ENCODE assay signal across 8 cellular contexts in genomic region chr20:38260378-38261053, GRCh38. TPM values are rescaled to one million over a fixed set of nuclear protein-coding genes. Genes with fewer than 3 reads are reported as not detected.
DNase-seq lines count a peak whose midpoint lies in the region; FAIRE-seq and TF ChIP-seq lines count a peak whose summit lies in the region.
"Had no signal": no experiment of that assay in that cellular context is flagged by ENCODE, and none has a peak within 500 bp of the region (broad histone marks: within the 10 kb centered on the region; RNA-seq: fewer than 3 reads in every experiment).

KIAA1755 (minus strand) TSS chr20:38260735; CDS start chr20:38260500, 235 bp downstream.

- TF ChIP-seq RAD21 in SK-N-SH (IDR thresholded peaks at IDR 0.05; ENCODE audit: low read length), result no peak

- H3K9me2 ChIP-seq in SK-N-SH, result no peaks in the 10 kb centered on the region

- H3K27me3 ChIP-seq in SK-N-SH (ENCODE audit: insufficient read depth) (no peaks in the 10 kb centered on the region), muscle layer of duodenum (ENCODE audit: low read depth, low read length) (peaks cover 5% of the 10 kb centered on the region), transverse colon (peaks cover 36% of the 10 kb centered on the region), small intestine (ENCODE audit: control insufficient read depth in 2 of 2, insufficient read depth in 2 of 2, low read length in 2 of 2) (peaks cover 4 to 5% of the 10 kb centered on the region in 2 donors)

- in situ Hi-C loops in transverse colon (cut with MboI; ENCODE audit: low pct_ligation_motif_present in 1 of 4, low pct_unique_long_range_greater_than_20kb in 1 of 4, low sequenced_read_pairs in 3 of 4), result no loop called here

- peak within 1 kb of the TSS; percentile 37 to 57 for H3K4me3 ChIP-seq in SK-N-SH (ENCODE audit: low read depth in 2 of 2, low read length in 1 of 2)
- peak within 1 kb of the TSS; percentile 32 for H3K4me3 ChIP-seq in fibroblast of villous mesenchyme (ENCODE audit: low read depth, low read length)
- peak within 1 kb of the TSS; percentile 44 to 55 for H3K4me3 ChIP-seq in muscle layer of duodenum (ENCODE audit: low read depth in 1 of 2, low read length in 2 of 2)
- peak within 1 kb of the TSS in 3 of 4 donors; percentile 30 to 42 (median 32) for H3K4me3 ChIP-seq in transverse colon
- no peak within 1 kb of the TSS for H3K4me3 ChIP-seq in small intestine (ENCODE audit: low read depth in 1 of 2, low read length in 2 of 2)

- WGBS in SK-N-SH (ENCODE audit: low lambda C conversion rate), result 24% methylated on average over 47 of the region's 65 CpGs
- 0 to 33% methylated on average over 2 to 23 of the region's 65 CpGs for WGBS in transverse colon (ENCODE audit: low coverage in 1 of 2), 2 donors
- WGBS in small intestine, 3 donors, result 5 to 8% (median 7%) methylated on average over 44 to 64 of the region's 65 CpGs

- H3K27ac ChIP-seq in SK-N-SH (ENCODE audit: low read depth in 2 of 2, low read length in 1 of 2), result peak within 1 kb of the TSS in 1 of 2 experiments; percentile 53; a peak in 2 of 4 replicates
- peak within 1 kb of the TSS; percentile 12 for H3K27ac ChIP-seq in muscle layer of duodenum (ENCODE audit: low read length)
- H3K27ac ChIP-seq in transverse colon, result peak within 1 kb of the TSS; percentile 75 to 87 (median 80)
- H3K27ac ChIP-seq in small intestine (ENCODE audit: low read depth in 1 of 2, low read length in 1 of 2), result peak within 1 kb of the TSS in 1 of 2 donors; percentile 72

- no peaks in the 10 kb centered on the region; the same call in 1 of the 2 replicates for H3K79me2 ChIP-seq in SK-N-SH (ENCODE audit: insufficient read depth)

- CTCF ChIA-PET in SK-N-SH (lab: Yijun Ruan, JAX), result no interaction called here

- peak within 1 kb of the TSS; percentile 86 for H3K4me2 ChIP-seq in SK-N-SH

- H3K36me3 ChIP-seq in SK-N-SH (replicated peaks in 1 of 2; ENCODE audit: control insufficient read depth in 1 of 2, insufficient read depth in 2 of 2, low read length in 1 of 2) (no peaks in the 10 kb centered on the region), muscle layer of duodenum (ENCODE audit: control insufficient read depth in 1 of 2, insufficient read depth in 2 of 2, low read length in 2 of 2) (no peaks in the 10 kb centered on the region), transverse colon (no peaks in the 10 kb centered on the region), small intestine (ENCODE audit: control insufficient read depth in 2 of 2, insufficient read depth in 2 of 2, low read length in 2 of 2) (no peaks in the 10 kb centered on the region)

- TF ChIP-seq CTCF in SK-N-SH (IDR thresholded peaks at IDR 0.05) (no peak), fibroblast of villous mesenchyme (IDR thresholded peaks at IDR 0.05; ENCODE audit: insufficient read depth, low read depth, low read length) (no peak), transverse colon (IDR thresholded peaks at IDR 0.05) (no peak)

- TF ChIP-seq EP300 in SK-N-SH (IDR thresholded peaks at IDR 0.05; ENCODE audit: borderline replicate concordance in 1 of 2, low read depth in 1 of 2, low read length in 1 of 2) (no peak), transverse colon (IDR thresholded peaks at IDR 0.05; ENCODE audit: low read depth) (no peak)

- peak within 1 kb of the TSS; percentile 77 for H2AFZ ChIP-seq in SK-N-SH (ENCODE audit: low read depth)

- H4K20me1 ChIP-seq in SK-N-SH (ENCODE audit: insufficient read depth), result no peaks in the 10 kb centered on the region

- intact Hi-C loops in transverse colon (cut with DNase I; ENCODE audit: low total_unique reads), result no loop called here

- H3K9me3 ChIP-seq in SK-N-SH (no peaks in the 10 kb centered on the region), muscle layer of duodenum (ENCODE audit: control insufficient read depth in 1 of 2, low read length in 2 of 2) (no peaks in the 10 kb centered on the region), transverse colon (no peaks in the 10 kb centered on the region), small intestine (ENCODE audit: control insufficient read depth, low read depth) (no peaks in the 10 kb centered on the region)

- H3K4me1 ChIP-seq in SK-N-SH (ENCODE audit: control insufficient read depth in 1 of 2, insufficient read depth in 2 of 2, low read depth in 1 of 2, low read length in 1 of 2) (peaks cover 0 to 7% of the 10 kb centered on the region in 2 experiments; a peak in 1 of 4 replicates), muscle layer of duodenum (ENCODE audit: control insufficient read depth in 1 of 2, insufficient read depth in 2 of 2, low read length in 2 of 2) (peaks cover 0 to 18% of the 10 kb centered on the region in 2 donors), transverse colon (peaks cover 0 to 3% (median 0%) of the 10 kb centered on the region in 4 donors), small intestine (ENCODE audit: control insufficient read depth in 2 of 2, insufficient read depth in 1 of 2, low read depth in 1 of 2, low read length in 1 of 2) (no peaks in the 10 kb centered on the region)

- POLR2A ChIA-PET in SK-N-SH (lab: Yijun Ruan, JAX), result no interaction called here

- peaks cover 22% of the 10 kb centered on the region for H3F3A ChIP-seq in SK-N-SH (replicated peaks; ENCODE audit: insufficient read depth)

- no peak for FAIRE-seq in small intestine (lab: Jason Lieb, UNC)

- H3K9ac ChIP-seq in SK-N-SH, result peak within 1 kb of the TSS; percentile 58

- DNase-seq in SK-N-SH, result peak; percentile 83
- DNase-seq in fibroblast of villous mesenchyme (ENCODE audit: low read depth), result no peak
- no peak for DNase-seq in transverse colon
- no peak for DNase-seq in NCI-H1092 (lab: John Stamatoyannopoulos, UW)
- DNase-seq in SW480 (ENCODE audit: low spot score), result no peak
- no peak for DNase-seq in small intestine
- DNase-seq: effector CD8-positive, alpha-beta T cell had no signal

- TF ChIP-seq POLR2A in transverse colon (IDR thresholded peaks at IDR 0.05), result no peak

TF ChIP-seq in SK-N-SH, 30 proteins besides CTCF, POLR2A, EP300 and RAD21:
- TF ChIP-seq NFIC (IDR thresholded peaks at IDR 0.05; ENCODE audit: borderline replicate concordance) (no peak), IRF3 (IDR thresholded peaks at IDR 0.05; ENCODE audit: low read depth, low read length) (no peak)

RNA-seq across cellular contexts. Expression of gene KIAA1755, which starts in this region (rescaled TPM):
- polyA plus RNA-seq in SK-N-SH (2012; rRNA removed), result 0.44 and 0.54 TPM in 2 replicates
- polyA plus RNA-seq in SK-N-SH (2012; cell fraction: cytosol; rRNA removed), result 0.26 and 0.41 TPM in 2 replicates
- polyA plus RNA-seq in SK-N-SH (2012; cell fraction: nucleus; rRNA removed), result 1.5 TPM in 2 replicates
- 0.64 and 1.3 TPM in 2 replicates for total RNA-seq in fibroblast of villous mesenchyme
- total RNA-seq in transverse colon, result 10 to 100 TPM in 1 of 4 donors, 1 to 10 TPM in 3; 1.6 to 20.2 (median 3.7) TPM
- 1 to 10 TPM in 2 of 3 donors, under 1 TPM in 1; 0.45 to 1.7 (median 1.4) TPM for polyA plus RNA-seq in small intestine

Comparison
In these comparisons a context has a peak if more than half of its experiments do, and no peak if none do; other contexts are left out.
1. H3K4me3 ChIP-seq: peak in SK-N-SH (2 of 2), fibroblast of villous mesenchyme (single experiment), muscle layer of duodenum (2 of 2) and transverse colon (3 of 4); none in small intestine (0 of 2).